ENCODE assay signal across 9 cellular contexts in genomic region chr10:116850058-116850611, GRCh38. TPM values are rescaled to one million over a fixed set of nuclear protein-coding genes. Genes with fewer than 3 reads are reported as not detected.
DNase-seq lines count a peak whose midpoint lies in the region; FAIRE-seq and TF ChIP-seq lines count a peak whose summit lies in the region.
"Had no signal": no experiment of that assay in that cellular context is flagged by ENCODE, and none has a peak within 500 bp of the region (broad histone marks: within the 10 kb centered on the region; RNA-seq: fewer than 3 reads in every experiment).

No MANE protein-coding gene starts in this region.

- CTCF ChIA-PET in OCI-LY7 (lab: Charles Lee; ENCODE audit: unreplicated experiment): no interaction called here

- no peaks in the 10 kb centered on the region for H3K9me3 Mint-ChIP-seq in neural progenitor cell

- no peaks in the 10 kb centered on the region for H3K36me3 ChIP-seq in OCI-LY7 (ENCODE audit: insufficient read depth, low read length)
- H3K36me3 ChIP-seq in esophagus (ENCODE audit: control insufficient read depth in 2 of 2, insufficient read depth in 2 of 2, low read length in 1 of 2): no peaks in the 10 kb centered on the region
- H3K36me3 ChIP-seq in neural progenitor cell: no peaks in the 10 kb centered on the region

- H3K27me3 Mint-ChIP-seq in neural progenitor cell (ENCODE audit: insufficient read depth, low read depth): peaks cover 11% of the 10 kb centered on the region

- H4K20me1 ChIP-seq in OCI-LY7 (ENCODE audit: insufficient read depth, low read length): no peaks in the 10 kb centered on the region
- H4K20me1 ChIP-seq in neural progenitor cell (ENCODE audit: low read depth): no peaks in the 10 kb centered on the region

- no peaks in the 10 kb centered on the region for H3K27me3 ChIP-seq in esophagus (ENCODE audit: control insufficient read depth in 1 of 2, insufficient read depth in 2 of 2, low read length in 2 of 2)
- peaks cover 14% of the 10 kb centered on the region for H3K27me3 ChIP-seq in neural progenitor cell

- no peaks in the 10 kb centered on the region for H3K36me3 Mint-ChIP-seq in neural progenitor cell

- H2AFZ ChIP-seq in OCI-LY7 (ENCODE audit: low read length) (no peak overlapping the region), neural progenitor cell (replicated peaks) (peak overlapping the region; percentile 83)

- H3K4me2 ChIP-seq in OCI-LY7 (ENCODE audit: low read length) (peak overlapping the region; percentile 45; the same call in 1 of the 2 replicates), neural progenitor cell (peak overlapping the region; percentile 89)

- no TSS peak for BruUV-seq in OCI-LY7 (replicated peaks; lab: Mats Ljungman, UMichigan)

- H3K4me3 Mint-ChIP-seq in neural progenitor cell: peak overlapping the region; percentile 92

- intact Hi-C loops in OCI-LY7 (cut with micrococcal nuclease; ENCODE audit: unreplicated experiment): no loop called here

- peaks cover 17% of the 10 kb centered on the region for H3K4me1 Mint-ChIP-seq in neural progenitor cell

- peaks cover 25% of the 10 kb centered on the region for H3F3A ChIP-seq in neural progenitor cell (ENCODE audit: low read depth)

- H3K4me3 ChIP-seq in AG10803 (ENCODE audit: low read length) (peak overlapping the region; percentile 92), OCI-LY7 (ENCODE audit: low read depth, low read length, poor library complexity, severe bottlenecking) (no peak overlapping the region), esophagus (ENCODE audit: low read depth in 1 of 2, low read length in 2 of 2) (peak overlapping the region; percentile 61), neural progenitor cell (peak overlapping the region; percentile 74)

- 25 to 28% methylated on average over 10 of the region's 10 CpGs for WGBS in esophagus, 2 donors

- H3K9me3 ChIP-seq in OCI-LY7 (ENCODE audit: low read length) (no peaks in the 10 kb centered on the region), esophagus (ENCODE audit: control insufficient read depth in 2 of 2, insufficient read depth in 1 of 2, low read depth in 1 of 2, low read length in 1 of 2) (no peaks in the 10 kb centered on the region), neural progenitor cell (ENCODE audit: low read depth) (no peaks in the 10 kb centered on the region)

- H3K27ac Mint-ChIP-seq in neural progenitor cell: no peak overlapping the region

- H3K9ac ChIP-seq in neural progenitor cell: no peak overlapping the region

- TF ChIP-seq CTCF in AG10803 (conservative IDR thresholded peaks at IDR 0.05; ENCODE audit: low read length) (no peak), OCI-LY7 (conservative IDR thresholded peaks at IDR 0.05; ENCODE audit: low read length) (no peak), neural progenitor cell (IDR thresholded peaks at IDR 0.05) (no peak)

- DNase-seq in AG10803 (ENCODE audit: low read depth): no peak
- no peak for DNase-seq in OCI-LY7 (ENCODE audit: low spot score)
- DNase-seq in neural progenitor cell (ENCODE audit: low spot score): no peak
- no peak for DNase-seq in HTR-8/SVneo (ENCODE audit: insufficient read length, low spot score)
- DNase-seq in activated CD8-positive, alpha-beta memory T cell treated with anti-CD3 and anti-CD28 coated beads for 24 hours: no peak
- DNase-seq in frontal cortex (ENCODE audit: low spot score in 2 of 2): no peak
- no peak for DNase-seq in activated CD4-positive, alpha-beta T cell treated with anti-CD3 and anti-CD28 coated beads for 48 hours
- DNase-seq: activated naive CD4-positive, alpha-beta T cell had no signal

- H3K79me2 ChIP-seq in OCI-LY7 (ENCODE audit: insufficient read depth, low read depth, low read length) (no peaks in the 10 kb centered on the region), neural progenitor cell (ENCODE audit: low read depth) (no peaks in the 10 kb centered on the region)

- POLR2A ChIA-PET in OCI-LY7 (lab: Charles Lee): interaction anchor here (0.5 to 1.0 kb wide), 3 partner anchors 13 to 343 kb away, joined by 3 to 4 read pairs (median 3); no protein-coding TSS in a partner anchor

- H3K4me1 ChIP-seq in OCI-LY7 (ENCODE audit: insufficient read depth, low read length, poor library complexity, severe bottlenecking) (no peaks in the 10 kb centered on the region), esophagus (ENCODE audit: control insufficient read depth in 2 of 2, insufficient read depth in 2 of 2, low read length in 1 of 2) (peaks cover 0 to 5% of the 10 kb centered on the region in 2 donors), neural progenitor cell (peaks cover 13% of the 10 kb centered on the region)

- no peak for FAIRE-seq in HTR-8/SVneo (lab: Jason Lieb, UNC)
- no peak for FAIRE-seq in frontal cortex (lab: Jason Lieb, UNC)

- H3K9me2 ChIP-seq in OCI-LY7 (ENCODE audit: insufficient read depth, low read length): no peaks in the 10 kb centered on the region

- no peak overlapping the region for H3K27ac ChIP-seq in OCI-LY7 (ENCODE audit: low read depth, low read length, poor library complexity, severe bottlenecking)
- H3K27ac ChIP-seq in esophagus (ENCODE audit: low read depth in 2 of 2, low read length in 1 of 2): peak overlapping the region in 1 of 2 donors; percentile 24
- no peak overlapping the region for H3K27ac ChIP-seq in neural progenitor cell

RNA-seq across cellular contexts. Expression of gene ENO4, which starts 0.8 kb away (rescaled TPM):
- not detected in 2 replicates for total RNA-seq in OCI-LY7 (2014; rRNA removed; shearing (Covaris generic))
- total RNA-seq in OCI-LY7 (2022) (not detected in 2 replicates), neural progenitor cell (ENCODE audit: low replicate concordance) (0.84 and 10.0 TPM in 2 replicates), frontal cortex (1.2 TPM)
- polyA plus RNA-seq in esophagus: under 1 TPM; 0.04 to 0.07 TPM
